Comparison of ENCODE assay signal across 34 cellular contexts in genomic region chr13:69109891-69110525, GRCh38.
DNase-seq lines count a peak whose midpoint lies in the region; ATAC-seq, FAIRE-seq and TF ChIP-seq lines count a peak whose summit lies in the region.
"Had no signal": no experiment of that assay in that cellular context is flagged by ENCODE, and none has a peak within 500 bp of the region (broad histone marks: within the 10 kb centered on the region; RNA-seq: fewer than 3 reads in every experiment).

No MANE protein-coding gene starts in this region.

- peak; percentile 48 for DNase-seq in NCI-H748 (lab: John Stamatoyannopoulos, UW; ENCODE audit: unreplicated experiment)
- no peak for DNase-seq in NCI-H748 treated with DMSO at 0.1 percent for 48 hours (lab: John Stamatoyannopoulos, UW)
- peak; percentile 7 for DNase-seq in RKO (ENCODE audit: low spot score)
- DNase-seq in H1 (ENCODE audit: low read depth in 1 of 2, low spot score in 2 of 2): no peak
- no peak for DNase-seq in smooth muscle cell (lab: John Stamatoyannopoulos, UW; ENCODE audit: unreplicated experiment)
- no peak for DNase-seq in HEK293T (ENCODE audit: extremely low spot score)
- no peak for DNase-seq in NCI-H1694 treated with DMSO at 0.1 percent for 48 hours (lab: John Stamatoyannopoulos, UW)
- DNase-seq: activated CD4-positive, alpha-beta T cell treated with anti-CD3 and anti-CD28 coated beads, Interleukin-2, amount 50 U/mL, for 1 hour; activated gamma-delta T cell; activated naive CD8-positive, alpha-beta T cell treated with anti-CD3 and anti-CD28 coated beads, Interleukin-2, amount 10 ng/mL, durations not matched to agents 7 days and 5 days; activated T-cell treated with anti-CD3 and anti-CD28 coated beads, Interleukin-2, amount 50 U/mL, for 4 hours; BE2C; CD8-positive, alpha-beta memory T cell; central memory CD4-positive, alpha-beta T cell; foreskin fibroblast; head of caudate nucleus; Karpas-422; kidney glomerular epithelial cell; naive thymus-derived CD8-positive, alpha-beta T cell; NCI-H187; NCI-H526 treated with DMSO at 0.1 percent for 48 hours; occipital lobe; stimulated activated CD4-positive, alpha-beta T cell treated with anti-CD3 and anti-CD28 coated beads, Interleukin-12 subunit alpha, Interleukin-12 subunit beta, amount 100 ng/mL, for 4 hours; stimulated activated CD4-positive, alpha-beta T cell treated with anti-CD3 and anti-CD28 coated beads, Interleukin-2, amount 100 ng/mL, for 48 hours; stomach; T1000; uterus had no signal

- H3K79me2 ChIP-seq in H1 (ENCODE audit: control insufficient read depth in 1 of 2, insufficient read depth in 2 of 2, low read length in 2 of 2) (no peaks in the 10 kb centered on the region), smooth muscle cell (ENCODE audit: low read depth) (no peaks in the 10 kb centered on the region)

- H2BK15ac ChIP-seq in H1 (ENCODE audit: low read length): no peak overlapping the region

- H3K14ac ChIP-seq in H1 (ENCODE audit: insufficient read length): no peak overlapping the region

- no peak overlapping the region for H3K56ac ChIP-seq in H1 (replicated peaks; ENCODE audit: insufficient read length, low read depth, low read length)

- H3K9me3 ChIP-seq in H1 (ENCODE audit: insufficient read depth in 2 of 2, low read depth in 1 of 2, low read length in 1 of 2) (no peaks in the 10 kb centered on the region), smooth muscle cell (replicated peaks; ENCODE audit: low read depth) (no peaks in the 10 kb centered on the region)
- H3K9me3 ChIP-seq: ascending aorta, BE2C, prostate gland, uterus had no signal

- TF ChIP-seq EP300 in H1 (IDR thresholded peaks at IDR 0.05; ENCODE audit: borderline replicate concordance in 1 of 2, low read depth in 2 of 2, low read length in 2 of 2): no peak

- H4K8ac ChIP-seq in H1 (ENCODE audit: extremely low read depth, insufficient read depth, low read length): no peak overlapping the region

- H4K5ac ChIP-seq in H1 (ENCODE audit: insufficient read length, low read depth, low read length): no peak overlapping the region

- CTCF ChIA-PET in H1 (lab: Charles Lee; ENCODE audit: partially characterized antibody) (no interaction called here), HEK293T (lab: Yijun Ruan, JAX) (interaction anchor here (0.7 kb wide), 1 partner anchor 197 kb away, joined by 6 read pairs; no protein-coding TSS in a partner anchor)

- no peak overlapping the region for H3K9ac ChIP-seq in H1 (replicated peaks in 1 of 4; ENCODE audit: extremely low read depth in 1 of 4, low read depth in 3 of 4, low read length in 3 of 4)
- H3K9ac ChIP-seq in smooth muscle cell (ENCODE audit: low read depth): peak overlapping the region; percentile 57

- no peak for TF ChIP-seq POLR2A in H1 (IDR thresholded peaks at IDR 0.05; ENCODE audit: control extremely low read depth in 1 of 2, low read depth in 2 of 2, low read length in 2 of 2)

- H3K23me2 ChIP-seq in H1 (ENCODE audit: low read depth, low read length): no peaks in the 10 kb centered on the region

- no peaks in the 10 kb centered on the region for H3F3A ChIP-seq in smooth muscle cell (ENCODE audit: low read depth)

- TF ChIP-seq CTCF in H1 (IDR thresholded peaks at IDR 0.05; ENCODE audit: control extremely low read depth in 1 of 3, insufficient read depth in 1 of 3, low read depth in 1 of 3, low read length in 3 of 3) (no peak), smooth muscle cell (IDR thresholded peaks at IDR 0.05; ENCODE audit: borderline replicate concordance, insufficient read depth, poor library complexity, severe bottlenecking) (no peak)

- H3K27me3 ChIP-seq in H1 (replicated peaks in 1 of 4; ENCODE audit: control insufficient read depth in 3 of 4, extremely low read depth in 1 of 4, insufficient read depth in 3 of 4, low read length in 3 of 4) (no peaks in the 10 kb centered on the region), smooth muscle cell (ENCODE audit: low read depth) (no peaks in the 10 kb centered on the region)
- H3K27me3 ChIP-seq: ascending aorta, BE2C, esophagus muscularis mucosa, stomach had no signal

- POLR2A ChIA-PET in H1 (lab: Charles Lee; ENCODE audit: partially characterized antibody): no interaction called here
- POLR2A ChIA-PET in HEK293T (lab: Yijun Ruan, JAX): no interaction called here

- no peak overlapping the region for H2BK12ac ChIP-seq in H1 (ENCODE audit: low read depth, low read length)

- no peak for FAIRE-seq in H1 (lab: Jason Lieb, UNC)
- FAIRE-seq: H54 had no signal

- no peak overlapping the region for H2BK20ac ChIP-seq in H1 (ENCODE audit: low read length)

- no peaks in the 10 kb centered on the region for H4K20me1 ChIP-seq in H1 (replicated peaks in 1 of 2; ENCODE audit: control insufficient read depth in 1 of 2, insufficient read depth in 2 of 2, low read length in 2 of 2)
- H4K20me1 ChIP-seq in smooth muscle cell (ENCODE audit: low read depth): no peaks in the 10 kb centered on the region

- no peak overlapping the region for H2BK5ac ChIP-seq in H1 (ENCODE audit: low read depth, low read length)

- H3K23ac ChIP-seq in H1 (ENCODE audit: insufficient read length): no peak overlapping the region

- TF ChIP-seq RAD21 in H1 (IDR thresholded peaks at IDR 0.05 in 1 of 2, conservative IDR thresholded peaks at IDR 0.05 in 1 of 2; ENCODE audit: low read depth in 2 of 2, low read length in 2 of 2): no peak

- H2AFZ ChIP-seq in H1 (ENCODE audit: low read length) (peak overlapping the region; percentile 34), smooth muscle cell (ENCODE audit: low read depth) (peak overlapping the region; percentile 84)

- 85% methylated on average over 3 of the region's 3 CpGs; no CpG with 5 or more reads in 1 of the 2 experiments for WGBS in H1 (ENCODE audit: extremely low coverage in 1 of 2, insufficient coverage in 1 of 2, insufficient read length in 1 of 2, insufficient replicate concordance in 2 of 2, low coverage in 1 of 2, low lambda C conversion rate in 2 of 2, missing lambda C conversion rate in 1 of 2), 2 experiments
- WGBS in smooth muscle cell (ENCODE audit: low lambda C conversion rate): 65% methylated on average over 3 of the region's 3 CpGs

- no peak overlapping the region for H2AK5ac ChIP-seq in H1 (ENCODE audit: low read depth, low read length)

- H2BK120ac ChIP-seq in H1 (replicated peaks; ENCODE audit: low read depth, low read length): no peak overlapping the region

- no peaks in the 10 kb centered on the region for H3K79me1 ChIP-seq in H1 (ENCODE audit: low read depth, low read length)

- H3K4me2 ChIP-seq in H1 (ENCODE audit: insufficient read depth in 1 of 2, low read depth in 2 of 2, low read length in 2 of 2) (no peak overlapping the region), smooth muscle cell (peak overlapping the region; percentile 51)

- no peak overlapping the region for H4K91ac ChIP-seq in H1 (replicated peaks; ENCODE audit: insufficient read length, low read length)

- no peak for ATAC-seq in HG02884 (IDR thresholded peaks at IDR 0.05; ENCODE audit: unreplicated experiment)
- ATAC-seq: activated T-cell treated with anti-CD3 and anti-CD28 coated beads, Interleukin-2, amount 50 U/mL, for 4 hours; naive thymus-derived CD8-positive, alpha-beta T cell; sciatic nerve had no signal

- H3K4me3 ChIP-seq in H1 (ENCODE audit: extremely low read depth in 1 of 4, insufficient read depth in 2 of 4, low read depth in 3 of 4, low read length in 4 of 4): no peak overlapping the region
- H3K4me3 ChIP-seq in smooth muscle cell: no peak overlapping the region
- H3K4me3 ChIP-seq: ascending aorta, esophagus muscularis mucosa, prostate gland, stomach, uterus had no signal

- H3K4me1 ChIP-seq in H1 (replicated peaks in 1 of 4; ENCODE audit: control insufficient read depth in 3 of 4, insufficient read depth in 4 of 4, low read length in 3 of 4) (no peaks in the 10 kb centered on the region), smooth muscle cell (ENCODE audit: low read depth) (peaks cover 7% of the 10 kb centered on the region)
- H3K4me1 ChIP-seq: ascending aorta, BE2C, esophagus muscularis mucosa, prostate gland, stomach, uterus had no signal

- no peak overlapping the region for H3K27ac ChIP-seq in H1 (ENCODE audit: low read depth, low read length)
- peak overlapping the region; percentile 54 for H3K27ac ChIP-seq in smooth muscle cell (ENCODE audit: low read depth)
- H3K27ac ChIP-seq: ascending aorta, esophagus muscularis mucosa, HL-60, prostate gland, stomach, uterus had no signal

- H3K36me3 ChIP-seq in H1 (ENCODE audit: control insufficient read depth in 2 of 4, insufficient read depth in 4 of 4, low read length in 3 of 4) (no peaks in the 10 kb centered on the region; a peak in 1 of 8 replicates), smooth muscle cell (ENCODE audit: low read depth) (no peaks in the 10 kb centered on the region)
- H3K36me3 ChIP-seq: ascending aorta, BE2C, esophagus muscularis mucosa, prostate gland, stomach, uterus had no signal

- H3K4ac ChIP-seq in H1 (replicated peaks; ENCODE audit: insufficient read length, low read depth, low read length): no peak overlapping the region

- no peak overlapping the region for H3K18ac ChIP-seq in H1 (ENCODE audit: extremely low read depth, low read length)

TF ChIP-seq in H1, 55 proteins besides CTCF, POLR2A, EP300 and RAD21 (continues in another document):
- TF ChIP-seq, protein P1, sequence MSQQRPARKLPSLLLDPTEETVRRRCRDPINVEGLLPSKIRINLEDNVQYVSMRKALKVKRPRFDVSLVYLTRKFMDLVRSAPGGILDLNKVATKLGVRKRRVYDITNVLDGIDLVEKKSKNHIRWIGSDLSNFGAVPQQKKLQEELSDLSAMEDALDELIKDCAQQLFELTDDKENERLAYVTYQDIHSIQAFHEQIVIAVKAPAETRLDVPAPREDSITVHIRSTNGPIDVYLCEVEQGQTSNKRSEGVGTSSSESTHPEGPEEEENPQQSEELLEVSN (IDR thresholded peaks at IDR 0.05): no peak
- TF ChIP-seq TAF1 (IDR thresholded peaks at IDR 0.05; ENCODE audit: low read depth, low read length): no peak

TF ChIP-seq in HEK293T, 16 proteins besides CTCF, POLR2A, EP300 and RAD21:
- TF ChIP-seq ARNT (IDR thresholded peaks at IDR 0.05) (no peak), TARDBP (IDR thresholded peaks at IDR 0.05) (no peak), FOXM1 (IDR thresholded peaks at IDR 0.05; ENCODE audit: borderline replicate concordance) (no peak), L3MBTL2 (conservative IDR thresholded peaks at IDR 0.05) (no peak)

Comparison
In these comparisons a context has a peak if more than half of its experiments do, and no peak if none do; other contexts are left out.
1. DNase-seq: peak in NCI-H748 (single experiment) and RKO (single experiment); none in NCI-H748 treated with DMSO at 0.1 percent for 48 hours (single experiment), H1 (0 of 2), smooth muscle cell (single experiment), HEK293T (single experiment) and NCI-H1694 treated with DMSO at 0.1 percent for 48 hours (single experiment).